Comparison of ENCODE assay signal across 1 cellular context in the genomic region with DNA sequence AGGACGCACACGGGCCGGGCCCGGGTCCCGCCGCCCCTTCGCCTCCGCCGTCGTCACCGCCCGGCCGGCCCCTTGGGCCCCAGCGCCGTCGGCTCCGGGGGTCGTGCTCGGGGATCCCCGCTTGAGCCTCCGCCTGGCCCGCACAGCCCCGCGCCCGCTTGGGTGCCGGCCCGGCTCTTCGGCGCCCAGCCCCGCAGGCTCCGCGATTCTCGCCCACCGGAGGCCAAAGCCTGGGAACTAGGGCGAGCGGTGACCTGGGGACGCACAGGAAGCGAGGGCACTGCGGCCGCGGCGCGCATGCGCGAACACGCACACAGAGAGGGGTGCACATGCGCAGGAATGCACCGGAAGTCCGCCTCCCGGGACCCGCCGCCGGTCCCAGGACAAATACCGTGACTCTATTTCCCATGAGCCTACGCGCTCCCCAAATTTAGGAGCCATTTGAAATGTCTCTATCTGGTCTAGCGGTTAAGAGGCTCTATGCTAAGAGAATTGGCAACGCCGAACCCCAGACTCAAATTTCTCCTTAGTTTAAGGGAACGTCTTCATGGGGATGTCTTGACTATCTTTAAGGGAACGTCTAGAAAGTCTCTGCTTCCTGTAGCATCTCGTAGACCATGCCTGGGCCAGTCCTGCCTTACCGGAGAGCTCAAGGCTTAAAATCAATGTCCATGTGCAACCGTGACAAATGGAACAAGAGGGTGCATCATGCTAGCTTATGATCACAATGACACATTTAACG.
TF ChIP-seq lines count a peak whose summit lies in the region.

A gene (minus strand): TSS at position 282 of the 742 bp plus-strand sequence. CDS start 1,774 bp downstream, outside the sequence.

TF ChIP-seq in SK-N-SH, 30 proteins besides CTCF, POLR2A, EP300 and RAD21 (continued from another document):
- TF ChIP-seq, protein P1, sequence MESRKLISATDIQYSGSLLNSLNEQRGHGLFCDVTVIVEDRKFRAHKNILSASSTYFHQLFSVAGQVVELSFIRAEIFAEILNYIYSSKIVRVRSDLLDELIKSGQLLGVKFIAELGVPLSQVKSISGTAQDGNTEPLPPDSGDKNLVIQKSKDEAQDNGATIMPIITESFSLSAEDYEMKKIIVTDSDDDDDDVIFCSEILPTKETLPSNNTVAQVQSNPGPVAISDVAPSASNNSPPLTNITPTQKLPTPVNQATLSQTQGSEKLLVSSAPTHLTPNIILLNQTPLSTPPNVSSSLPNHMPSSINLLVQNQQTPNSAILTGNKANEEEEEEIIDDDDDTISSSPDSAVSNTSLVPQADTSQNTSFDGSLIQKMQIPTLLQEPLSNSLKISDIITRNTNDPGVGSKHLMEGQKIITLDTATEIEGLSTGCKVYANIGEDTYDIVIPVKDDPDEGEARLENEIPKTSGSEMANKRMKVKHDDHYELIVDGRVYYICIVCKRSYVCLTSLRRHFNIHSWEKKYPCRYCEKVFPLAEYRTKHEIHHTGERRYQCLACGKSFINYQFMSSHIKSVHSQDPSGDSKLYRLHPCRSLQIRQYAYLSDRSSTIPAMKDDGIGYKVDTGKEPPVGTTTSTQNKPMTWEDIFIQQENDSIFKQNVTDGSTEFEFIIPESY (IDR thresholded peaks at IDR 0.05; ENCODE audit: borderline replicate concordance, low read depth), result no peak
- TF ChIP-seq MEF2A (IDR thresholded peaks at IDR 0.05; ENCODE audit: borderline replicate concordance, low read depth), result no peak
- TF ChIP-seq, protein P2, sequence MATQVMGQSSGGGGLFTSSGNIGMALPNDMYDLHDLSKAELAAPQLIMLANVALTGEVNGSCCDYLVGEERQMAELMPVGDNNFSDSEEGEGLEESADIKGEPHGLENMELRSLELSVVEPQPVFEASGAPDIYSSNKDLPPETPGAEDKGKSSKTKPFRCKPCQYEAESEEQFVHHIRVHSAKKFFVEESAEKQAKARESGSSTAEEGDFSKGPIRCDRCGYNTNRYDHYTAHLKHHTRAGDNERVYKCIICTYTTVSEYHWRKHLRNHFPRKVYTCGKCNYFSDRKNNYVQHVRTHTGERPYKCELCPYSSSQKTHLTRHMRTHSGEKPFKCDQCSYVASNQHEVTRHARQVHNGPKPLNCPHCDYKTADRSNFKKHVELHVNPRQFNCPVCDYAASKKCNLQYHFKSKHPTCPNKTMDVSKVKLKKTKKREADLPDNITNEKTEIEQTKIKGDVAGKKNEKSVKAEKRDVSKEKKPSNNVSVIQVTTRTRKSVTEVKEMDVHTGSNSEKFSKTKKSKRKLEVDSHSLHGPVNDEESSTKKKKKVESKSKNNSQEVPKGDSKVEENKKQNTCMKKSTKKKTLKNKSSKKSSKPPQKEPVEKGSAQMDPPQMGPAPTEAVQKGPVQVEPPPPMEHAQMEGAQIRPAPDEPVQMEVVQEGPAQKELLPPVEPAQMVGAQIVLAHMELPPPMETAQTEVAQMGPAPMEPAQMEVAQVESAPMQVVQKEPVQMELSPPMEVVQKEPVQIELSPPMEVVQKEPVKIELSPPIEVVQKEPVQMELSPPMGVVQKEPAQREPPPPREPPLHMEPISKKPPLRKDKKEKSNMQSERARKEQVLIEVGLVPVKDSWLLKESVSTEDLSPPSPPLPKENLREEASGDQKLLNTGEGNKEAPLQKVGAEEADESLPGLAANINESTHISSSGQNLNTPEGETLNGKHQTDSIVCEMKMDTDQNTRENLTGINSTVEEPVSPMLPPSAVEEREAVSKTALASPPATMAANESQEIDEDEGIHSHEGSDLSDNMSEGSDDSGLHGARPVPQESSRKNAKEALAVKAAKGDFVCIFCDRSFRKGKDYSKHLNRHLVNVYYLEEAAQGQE (IDR thresholded peaks at IDR 0.05; ENCODE audit: low read depth, low read length), result no peak
